In genomic region chr3:4271834-4272233, GRCh38 we compare ENCODE assay signal across 8 cellular contexts. TPM values are rescaled to one million over a fixed set of nuclear protein-coding genes. Genes with fewer than 3 reads are reported as not detected.
DNase-seq lines count a peak whose midpoint lies in the region; ATAC-seq and TF ChIP-seq lines count a peak whose summit lies in the region.

No MANE protein-coding gene starts in this region.

- H3K4me1 ChIP-seq in effector memory CD4-positive, alpha-beta T cell (ENCODE audit: control insufficient read depth, insufficient read depth, low read length, poor library complexity, severe bottlenecking) = no peaks in the 10 kb centered on the region

- H3K27me3 ChIP-seq in effector memory CD4-positive, alpha-beta T cell (replicated peaks; ENCODE audit: control insufficient read depth, insufficient read depth, low read length, poor library complexity, severe bottlenecking) = no peaks in the 10 kb centered on the region

- no peak overlapping the region for H3K27ac ChIP-seq in effector memory CD4-positive, alpha-beta T cell (ENCODE audit: insufficient read depth, low read length, poor library complexity, severe bottlenecking)

- H3K9me3 Mint-ChIP-seq in endothelial cell (ENCODE audit: unreplicated experiment) = no peaks in the 10 kb centered on the region

- H3K36me3 ChIP-seq in effector memory CD4-positive, alpha-beta T cell (ENCODE audit: control insufficient read depth, insufficient read depth, low read length) = no peaks in the 10 kb centered on the region

- H3K36me3 Mint-ChIP-seq in endothelial cell (ENCODE audit: low read depth, unreplicated experiment) = no peaks in the 10 kb centered on the region

- no peak overlapping the region for H3K4me3 Mint-ChIP-seq in endothelial cell (ENCODE audit: unreplicated experiment)

- H3K27ac Mint-ChIP-seq in endothelial cell (ENCODE audit: unreplicated experiment) = no peak overlapping the region

- no peak for ATAC-seq in GM18502 (IDR thresholded peaks at IDR 0.05; ENCODE audit: poor library complexity, unreplicated experiment)

- no peak overlapping the region for H3K4me3 ChIP-seq in effector memory CD4-positive, alpha-beta T cell (ENCODE audit: insufficient read depth, low read depth, low read length, poor library complexity, severe bottlenecking)

- DNase-seq in NCI-H2227 (lab: John Stamatoyannopoulos, UW; ENCODE audit: unreplicated experiment) = peak; percentile 21
- no peak for DNase-seq in NCI-H2227 treated with DMSO at 0.1 percent for 48 hours (lab: John Stamatoyannopoulos, UW)
- peak; percentile 7 for DNase-seq in NCI-H1694 (lab: John Stamatoyannopoulos, UW)
- DNase-seq in endothelial cell (ENCODE audit: low spot score) = no peak
- peak; percentile 15 for DNase-seq in non-pigmented ciliary epithelial cell (ENCODE audit: low read depth)
- DNase-seq in stimulated activated naive CD4-positive, alpha-beta T cell treated with Interleukin-2 at 50 U/mL for 16 hours (lab: John Stamatoyannopoulos, UW) = no peak
- DNase-seq in effector memory CD4-positive, alpha-beta T cell = no peak

- H3K9me3 ChIP-seq in effector memory CD4-positive, alpha-beta T cell (ENCODE audit: control insufficient read depth, low read length) = no peaks in the 10 kb centered on the region

- no peaks in the 10 kb centered on the region for H3K27me3 Mint-ChIP-seq in endothelial cell (ENCODE audit: unreplicated experiment)

- H3K4me1 Mint-ChIP-seq in endothelial cell (ENCODE audit: unreplicated experiment) = no peaks in the 10 kb centered on the region

- TF ChIP-seq CTCF in endothelial cell (IDR thresholded peaks at IDR 0.05; ENCODE audit: unreplicated experiment) = peak; percentile 52

RNA-seq across cellular contexts. Expression of gene SETMAR, which starts 31.3 kb away (rescaled TPM):
- 15.3 TPM for total RNA-seq in endothelial cell (ENCODE audit: unreplicated experiment)

Comparison
In these comparisons a context has a peak if more than half of its experiments do, and no peak if none do; other contexts are left out.
1. DNase-seq: peak in NCI-H2227 (single experiment), NCI-H1694 (single experiment) and non-pigmented ciliary epithelial cell (single experiment); none in NCI-H2227 treated with DMSO at 0.1 percent for 48 hours (single experiment), endothelial cell (single experiment), stimulated activated naive CD4-positive, alpha-beta T cell treated with Interleukin-2 at 50 U/mL for 16 hours (single experiment) and effector memory CD4-positive, alpha-beta T cell (0 of 3).